In the genomic region with DNA sequence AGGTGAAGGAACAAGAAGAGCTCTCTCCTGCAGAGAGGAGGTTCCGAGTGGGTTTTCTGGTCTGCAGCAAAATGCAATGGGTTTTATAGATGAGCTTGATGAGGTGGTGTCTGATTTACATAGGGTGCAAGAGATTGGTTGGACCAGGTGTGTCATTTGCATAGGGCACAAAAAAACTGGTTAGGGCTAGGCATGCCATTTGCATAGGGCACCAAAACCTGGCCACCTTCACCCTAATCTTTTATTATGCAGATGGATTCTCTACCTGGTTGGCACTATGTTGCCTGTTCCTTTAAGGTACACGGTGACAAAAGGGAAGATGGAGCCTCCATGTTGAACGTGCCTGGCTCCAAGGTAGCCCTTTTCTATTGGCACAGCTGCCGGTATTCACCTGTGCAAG, we compare ENCODE assay signal across 1 cellular context.
TF ChIP-seq lines count a peak whose summit lies in the region.

No MANE protein-coding gene starts in this region.

TF ChIP-seq in GM23338, 12 proteins besides CTCF, POLR2A, EP300 and RAD21 (continued from another document):
- TF ChIP-seq, protein P1, sequence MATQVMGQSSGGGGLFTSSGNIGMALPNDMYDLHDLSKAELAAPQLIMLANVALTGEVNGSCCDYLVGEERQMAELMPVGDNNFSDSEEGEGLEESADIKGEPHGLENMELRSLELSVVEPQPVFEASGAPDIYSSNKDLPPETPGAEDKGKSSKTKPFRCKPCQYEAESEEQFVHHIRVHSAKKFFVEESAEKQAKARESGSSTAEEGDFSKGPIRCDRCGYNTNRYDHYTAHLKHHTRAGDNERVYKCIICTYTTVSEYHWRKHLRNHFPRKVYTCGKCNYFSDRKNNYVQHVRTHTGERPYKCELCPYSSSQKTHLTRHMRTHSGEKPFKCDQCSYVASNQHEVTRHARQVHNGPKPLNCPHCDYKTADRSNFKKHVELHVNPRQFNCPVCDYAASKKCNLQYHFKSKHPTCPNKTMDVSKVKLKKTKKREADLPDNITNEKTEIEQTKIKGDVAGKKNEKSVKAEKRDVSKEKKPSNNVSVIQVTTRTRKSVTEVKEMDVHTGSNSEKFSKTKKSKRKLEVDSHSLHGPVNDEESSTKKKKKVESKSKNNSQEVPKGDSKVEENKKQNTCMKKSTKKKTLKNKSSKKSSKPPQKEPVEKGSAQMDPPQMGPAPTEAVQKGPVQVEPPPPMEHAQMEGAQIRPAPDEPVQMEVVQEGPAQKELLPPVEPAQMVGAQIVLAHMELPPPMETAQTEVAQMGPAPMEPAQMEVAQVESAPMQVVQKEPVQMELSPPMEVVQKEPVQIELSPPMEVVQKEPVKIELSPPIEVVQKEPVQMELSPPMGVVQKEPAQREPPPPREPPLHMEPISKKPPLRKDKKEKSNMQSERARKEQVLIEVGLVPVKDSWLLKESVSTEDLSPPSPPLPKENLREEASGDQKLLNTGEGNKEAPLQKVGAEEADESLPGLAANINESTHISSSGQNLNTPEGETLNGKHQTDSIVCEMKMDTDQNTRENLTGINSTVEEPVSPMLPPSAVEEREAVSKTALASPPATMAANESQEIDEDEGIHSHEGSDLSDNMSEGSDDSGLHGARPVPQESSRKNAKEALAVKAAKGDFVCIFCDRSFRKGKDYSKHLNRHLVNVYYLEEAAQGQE (IDR thresholded peaks at IDR 0.05; ENCODE audit: unreplicated experiment), result no peak
- TF ChIP-seq EZH2 (IDR thresholded peaks at IDR 0.05; ENCODE audit: low read depth, unreplicated experiment), result no peak
- TF ChIP-seq, protein P2, sequence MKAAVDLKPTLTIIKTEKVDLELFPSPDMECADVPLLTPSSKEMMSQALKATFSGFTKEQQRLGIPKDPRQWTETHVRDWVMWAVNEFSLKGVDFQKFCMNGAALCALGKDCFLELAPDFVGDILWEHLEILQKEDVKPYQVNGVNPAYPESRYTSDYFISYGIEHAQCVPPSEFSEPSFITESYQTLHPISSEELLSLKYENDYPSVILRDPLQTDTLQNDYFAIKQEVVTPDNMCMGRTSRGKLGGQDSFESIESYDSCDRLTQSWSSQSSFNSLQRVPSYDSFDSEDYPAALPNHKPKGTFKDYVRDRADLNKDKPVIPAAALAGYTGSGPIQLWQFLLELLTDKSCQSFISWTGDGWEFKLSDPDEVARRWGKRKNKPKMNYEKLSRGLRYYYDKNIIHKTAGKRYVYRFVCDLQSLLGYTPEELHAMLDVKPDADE (IDR thresholded peaks at IDR 0.05), result no peak
- no peak for TF ChIP-seq ZNF114 (CRISPR knock-in tag; IDR thresholded peaks at IDR 0.05)
- TF ChIP-seq NANOG (IDR thresholded peaks at IDR 0.05; ENCODE audit: borderline replicate concordance), result no peak
- TF ChIP-seq JUNB (IDR thresholded peaks at IDR 0.05; ENCODE audit: unreplicated experiment), result no peak
